8 cellular contexts compared by ENCODE assay signal in the genomic region with DNA sequence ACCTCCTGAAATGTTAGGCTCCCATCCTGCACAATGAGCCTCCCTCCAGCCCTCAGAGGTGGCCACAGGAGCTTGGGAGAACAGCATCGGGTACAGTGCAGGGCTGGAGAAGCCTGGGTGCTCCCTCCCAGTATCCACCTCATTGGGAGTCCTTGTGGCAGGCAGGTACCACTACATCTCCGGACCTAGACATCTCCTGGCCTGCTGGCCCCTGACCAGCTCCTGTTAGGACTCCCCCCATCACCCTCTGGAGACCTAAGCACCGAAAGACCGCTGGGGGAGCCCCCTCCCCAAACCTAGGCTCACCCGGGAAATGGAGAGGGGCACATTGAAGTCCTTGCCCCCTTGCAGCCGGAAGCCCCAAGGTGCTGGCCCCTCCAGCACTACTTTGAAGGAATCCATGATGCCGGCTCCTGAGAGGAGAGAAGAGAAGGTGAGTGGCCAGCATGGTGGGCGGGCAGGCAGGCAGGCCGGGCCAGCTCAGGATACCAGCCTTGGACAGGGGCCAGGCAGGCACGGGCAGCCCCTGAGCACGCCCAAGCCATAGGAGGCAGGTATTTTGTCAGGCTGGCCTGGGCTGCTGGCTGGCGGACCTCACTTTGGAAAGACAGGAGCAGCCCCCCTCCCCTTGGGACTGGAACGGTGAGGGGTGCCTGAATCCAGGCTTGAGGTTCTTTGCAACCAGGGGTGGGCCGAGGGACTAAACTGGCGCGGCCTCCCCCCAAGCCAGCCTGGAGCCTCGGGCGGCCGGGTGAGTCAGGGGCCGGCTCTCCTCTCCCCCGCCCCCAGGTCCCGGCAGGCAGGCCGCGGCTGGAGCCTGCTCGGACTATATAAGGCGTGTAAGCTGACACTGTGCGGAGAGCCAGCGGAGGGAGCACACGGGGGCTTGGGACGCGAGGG. TPM values are rescaled to one million over a fixed set of nuclear protein-coding genes. Genes with fewer than 3 reads are reported as not detected.
DNase-seq lines count a peak whose midpoint lies in the region; ATAC-seq, FAIRE-seq and TF ChIP-seq lines count a peak whose summit lies in the region.

No MANE protein-coding gene starts in this region.

- no peak for TF ChIP-seq POLR2A in right lobe of liver (IDR thresholded peaks at IDR 0.05)

- H3K4me3 ChIP-seq in HEK293 (ENCODE audit: low read depth, low read length) (peak overlapping the region; percentile 67), coronary artery (peak overlapping the region; percentile 98), right lobe of liver (peak overlapping the region; percentile 31 to 64 (median 35)), tibial artery (peak overlapping the region; percentile 83 to 100)

- FAIRE-seq in RCC 7860 (lab: Jason Lieb, UNC) = no peak

- intact Hi-C loops in right lobe of liver (cut with DNase I) (no loop called here), tibial artery (cut with DNase I; ENCODE audit: low total_unique reads) (no loop called here)

- POLR2A ChIA-PET in HEK293 (lab: Yijun Ruan, JAX) = interaction anchor here (0.6 to 7.0 kb wide), 25 partner anchors 7 to 708 kb away, joined by 3 to 106 read pairs (median 5); partner anchors contain the start of genes B4GALT7, DBN1, DDX41 and DOK3

- peak in 3 of 4 donors; percentile 0 to 5 (median 2) for ATAC-seq in right lobe of liver
- no peak for ATAC-seq in GM21576 (IDR thresholded peaks at IDR 0.05; ENCODE audit: unreplicated experiment)

- 3% methylated on average over 12 of the region's 31 CpGs for WGBS in right lobe of liver (ENCODE audit: insufficient coverage, low coverage, low lambda C conversion rate, missing lambda C conversion rate)

- DNase-seq in COLO668 (lab: John Stamatoyannopoulos, UW; ENCODE audit: unreplicated experiment) = peak; percentile 38
- DNase-seq in RCC 7860 (ENCODE audit: low spot score) = peak; percentile 94
- peak; percentile 93 for DNase-seq in coronary artery (ENCODE audit: low spot score)
- peak in 2 of 3 donors; percentile 63 to 66 for DNase-seq in right lobe of liver
- DNase-seq in tibial artery = peak; percentile 86 to 96
- DNase-seq in SKM-1 treated with dmso at 0.1 percent for 144 hours (lab: John Stamatoyannopoulos, UW; ENCODE audit: unreplicated experiment) = no peak

- TF ChIP-seq CTCF in HEK293 (tag by site-specific recombination; IDR thresholded peaks at IDR 0.05) (0 out of 2 replicates have a peak, but pooled peaks have one; percentile 51), coronary artery (IDR thresholded peaks at IDR 0.05) (no peak), right lobe of liver (IDR thresholded peaks at IDR 0.05) (peak in 1 of 4 donors; percentile 13), tibial artery (IDR thresholded peaks at IDR 0.05) (peak; percentile 13 to 23)

- peaks cover 0 to 30% of the 10 kb centered on the region in 2 experiments; a peak in 1 of 3 replicates for H3K36me3 ChIP-seq in HEK293 (ENCODE audit: control insufficient read depth in 2 of 2, insufficient read depth in 1 of 2, low read length in 2 of 2)
- H3K36me3 ChIP-seq in right lobe of liver = no peaks in the 10 kb centered on the region
- H3K36me3 ChIP-seq in tibial artery = peaks cover 13 to 19% (median 16%) of the 10 kb centered on the region in 3 donors

- H3K9me3 ChIP-seq in HEK293 (ENCODE audit: control insufficient read depth, insufficient read depth, low read depth, low read length) (no peaks in the 10 kb centered on the region), right lobe of liver (no peaks in the 10 kb centered on the region), tibial artery (no peaks in the 10 kb centered on the region)

- CTCF ChIA-PET in HEK293 (lab: Yijun Ruan, JAX) = interaction anchor here (0.7 to 4.0 kb wide), 12 partner anchors 10 to 1570 kb away, joined by 3 to 23 read pairs (median 6); no protein-coding TSS in a partner anchor

- H3K27me3 ChIP-seq in right lobe of liver (no peaks in the 10 kb centered on the region), tibial artery (no peaks in the 10 kb centered on the region)

- H3K27ac ChIP-seq in HEK293 (ENCODE audit: extremely low read depth, low read depth, low read length) (peak overlapping the region; percentile 98), coronary artery (peak overlapping the region; percentile 91 to 100), right lobe of liver (peak overlapping the region; percentile 44 to 70 (median 56)), tibial artery (peak overlapping the region; percentile 92 to 100)

- H3K4me1 ChIP-seq in HEK293 (ENCODE audit: control insufficient read depth, insufficient read depth, low read length) (peaks cover 20% of the 10 kb centered on the region), right lobe of liver (no peaks in the 10 kb centered on the region), tibial artery (peaks cover 7 to 69% (median 61%) of the 10 kb centered on the region in 4 donors)

TF ChIP-seq in HEK293, 187 proteins besides CTCF, POLR2A, EP300 and RAD21 (continues in another document):
- TF ChIP-seq, protein P1, sequence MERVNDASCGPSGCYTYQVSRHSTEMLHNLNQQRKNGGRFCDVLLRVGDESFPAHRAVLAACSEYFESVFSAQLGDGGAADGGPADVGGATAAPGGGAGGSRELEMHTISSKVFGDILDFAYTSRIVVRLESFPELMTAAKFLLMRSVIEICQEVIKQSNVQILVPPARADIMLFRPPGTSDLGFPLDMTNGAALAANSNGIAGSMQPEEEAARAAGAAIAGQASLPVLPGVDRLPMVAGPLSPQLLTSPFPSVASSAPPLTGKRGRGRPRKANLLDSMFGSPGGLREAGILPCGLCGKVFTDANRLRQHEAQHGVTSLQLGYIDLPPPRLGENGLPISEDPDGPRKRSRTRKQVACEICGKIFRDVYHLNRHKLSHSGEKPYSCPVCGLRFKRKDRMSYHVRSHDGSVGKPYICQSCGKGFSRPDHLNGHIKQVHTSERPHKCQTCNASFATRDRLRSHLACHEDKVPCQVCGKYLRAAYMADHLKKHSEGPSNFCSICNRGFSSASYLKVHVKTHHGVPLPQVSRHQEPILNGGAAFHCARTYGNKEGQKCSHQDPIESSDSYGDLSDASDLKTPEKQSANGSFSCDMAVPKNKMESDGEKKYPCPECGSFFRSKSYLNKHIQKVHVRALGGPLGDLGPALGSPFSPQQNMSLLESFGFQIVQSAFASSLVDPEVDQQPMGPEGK (tag by site-specific recombination; IDR thresholded peaks at IDR 0.05) = peak; percentile 94
- TF ChIP-seq, protein P2, sequence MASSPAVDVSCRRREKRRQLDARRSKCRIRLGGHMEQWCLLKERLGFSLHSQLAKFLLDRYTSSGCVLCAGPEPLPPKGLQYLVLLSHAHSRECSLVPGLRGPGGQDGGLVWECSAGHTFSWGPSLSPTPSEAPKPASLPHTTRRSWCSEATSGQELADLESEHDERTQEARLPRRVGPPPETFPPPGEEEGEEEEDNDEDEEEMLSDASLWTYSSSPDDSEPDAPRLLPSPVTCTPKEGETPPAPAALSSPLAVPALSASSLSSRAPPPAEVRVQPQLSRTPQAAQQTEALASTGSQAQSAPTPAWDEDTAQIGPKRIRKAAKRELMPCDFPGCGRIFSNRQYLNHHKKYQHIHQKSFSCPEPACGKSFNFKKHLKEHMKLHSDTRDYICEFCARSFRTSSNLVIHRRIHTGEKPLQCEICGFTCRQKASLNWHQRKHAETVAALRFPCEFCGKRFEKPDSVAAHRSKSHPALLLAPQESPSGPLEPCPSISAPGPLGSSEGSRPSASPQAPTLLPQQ (tag by site-specific recombination; IDR thresholded peaks at IDR 0.05) = no peak
- TF ChIP-seq REPIN1 (tag by site-specific recombination; IDR thresholded peaks at IDR 0.05; ENCODE audit: low read depth) (no peak), ZNF776 (tag by site-specific recombination; IDR thresholded peaks at IDR 0.05; ENCODE audit: borderline replicate concordance) (no peak), PRDM10 (tag by site-specific recombination; IDR thresholded peaks at IDR 0.05) (peak; percentile 94), ZNF792 (tag by site-specific recombination; IDR thresholded peaks at IDR 0.05) (no peak), ZBTB20 (tag by site-specific recombination; IDR thresholded peaks at IDR 0.05) (no peak), ZIC2 (tag by site-specific recombination; IDR thresholded peaks at IDR 0.05) (no peak; the same call in 1 of the 2 replicates), ZNF501 (tag by site-specific recombination; IDR thresholded peaks at IDR 0.05) (peak; percentile 35; the same call in 1 of the 2 replicates), ZNF292 (tag by site-specific recombination; IDR thresholded peaks at IDR 0.05; ENCODE audit: borderline replicate concordance, low read depth) (no peak), ZNF146 (tag by site-specific recombination; IDR thresholded peaks at IDR 0.05) (no peak), KLF9 (tag by site-specific recombination; IDR thresholded peaks at IDR 0.05; ENCODE audit: low read depth) (0 out of 2 replicates have a peak, but pooled peaks have one; percentile 10)

RNA-seq across cellular contexts. Expression of gene PDLIM7, which starts 1.0 kb away (rescaled TPM):
- total RNA-seq in right lobe of liver = 10 to 100 TPM in 4 of 6 experiments, 1 to 10 TPM in 2; 3.7 to 24.0 (median 13.6) TPM

RNA-seq across cellular contexts. Expression of gene DOK3, which starts 13.3 kb away (rescaled TPM):
- total RNA-seq in right lobe of liver = 1 to 10 TPM; 2.5 to 6.6 (median 3.9) TPM

RNA-seq across cellular contexts. Expression of gene DDX41, which starts 20.4 kb away (rescaled TPM):
- total RNA-seq in right lobe of liver = 10 to 100 TPM; 35.1 to 64.8 (median 47.9) TPM

RNA-seq across cellular contexts. Expression of gene DBN1, which starts 22.9 kb away (rescaled TPM):
- 1 to 10 TPM; 1.1 to 4.6 (median 3.1) TPM for total RNA-seq in right lobe of liver

RNA-seq across cellular contexts. Expression of gene PRR7, which starts 49.7 kb away (rescaled TPM):
- 10 to 100 TPM in 1 of 6 experiments, 1 to 10 TPM in 3, under 1 TPM in 2; 0.15 to 13.0 (median 1.9) TPM for total RNA-seq in right lobe of liver

Comparison
In these comparisons a context has a peak if more than half of its experiments do, and no peak if none do; other contexts are left out.
1. H3K4me3 ChIP-seq: peak in every context shown above with its lines; median percentile 98 in coronary artery; 92 in tibial artery; 67 in HEK293; 35 in right lobe of liver.